13 cellular contexts compared by ENCODE assay signal in genomic region chr4:155676430-155676825, GRCh38. TPM values are rescaled to one million over a fixed set of nuclear protein-coding genes. Genes with fewer than 3 reads are reported as not detected.
A peak's percentile ranks its signal among the peaks of the same experiment; 100 is the strongest.
DNase-seq lines count a peak whose midpoint lies in the region; ATAC-seq and TF ChIP-seq lines count a peak whose summit lies in the region.
"Had no signal": no experiment of that assay in that cellular context is flagged by ENCODE, and none has a peak within 500 bp of the region (broad histone marks: within the 10 kb centered on the region; RNA-seq: fewer than 3 reads in every experiment).

No MANE protein-coding gene starts in this region.

- no peaks in the 10 kb centered on the region for H3K36me3 ChIP-seq in cardiac muscle cell

- TF ChIP-seq CTCF in cardiac muscle cell (IDR thresholded peaks at IDR 0.05; ENCODE audit: low read depth, low read length): no peak
- no peak for TF ChIP-seq CTCF in GM20000 (IDR thresholded peaks at IDR 0.05; ENCODE audit: extremely low read depth, missing control alignments)

- H3K27me3 ChIP-seq in cardiac muscle cell: no peaks in the 10 kb centered on the region

- H3K27ac ChIP-seq in cardiac muscle cell: peak overlapping the region; percentile 99

- peak; percentile 17 for ATAC-seq in GM18502 (IDR thresholded peaks at IDR 0.05; ENCODE audit: poor library complexity, unreplicated experiment)
- ATAC-seq: stimulated activated effector memory CD8-positive, alpha-beta T cell treated with anti-CD3 and anti-CD28 coated beads, Interleukin-12 subunit alpha, Interleukin-12 subunit beta, amount 100 ng/mL, for 72 hours had no signal

- peaks cover 84% of the 10 kb centered on the region for H3K4me1 ChIP-seq in cardiac muscle cell (ENCODE audit: low read depth)

- H3K9me3 ChIP-seq in cardiac muscle cell (ENCODE audit: low read depth): no peaks in the 10 kb centered on the region

- DNase-seq in NCI-H1105 (lab: John Stamatoyannopoulos, UW) (peak; percentile 3), cardiac muscle cell (ENCODE audit: low read depth in 1 of 2, low spot score in 1 of 2) (peak in 1 of 2 donors; percentile 42), renal cortical epithelial cell (ENCODE audit: low read depth) (peak; percentile 39), NCI-H2107 (lab: John Stamatoyannopoulos, UW) (no peak), GM20000 (ENCODE audit: low spot score) (no peak), medulla oblongata (ENCODE audit: extremely low spot score) (no peak)
- no peak for DNase-seq in stimulated activated CD4-positive, alpha-beta T cell treated with anti-CD3 and anti-CD28 coated beads, Interleukin-12 subunit alpha, Interleukin-12 subunit beta, amount 100 ng/mL, for 4 hours
- DNase-seq: activated effector memory CD4-positive, alpha-beta T cell treated with Interleukin-2 at 50 U/mL for 16 hours; IMR-90; NCI-H2171 treated with DMSO at 0.1 percent for 48 hours; SHP77 had no signal

- H3K4me3 ChIP-seq in cardiac muscle cell: no peak overlapping the region

RNA-seq across cellular contexts. Expression of gene GUCY1A1, which starts 9.8 kb away (rescaled TPM):
- total RNA-seq in cardiac muscle cell (123 TPM in 2 replicates), renal cortical epithelial cell (6.8 and 59.1 TPM in 2 replicates)
- 92.9 and 111 TPM in 2 replicates for polyA plus RNA-seq in cardiac muscle cell

Comparison
In these comparisons a context has a peak if more than half of its experiments do, and no peak if none do; other contexts are left out.
1. DNase-seq: peak in NCI-H1105 (single experiment) and renal cortical epithelial cell (single experiment); none in NCI-H2107 (single experiment), GM20000 (single experiment), stimulated activated CD4-positive, alpha-beta T cell treated with anti-CD3 and anti-CD28 coated beads, Interleukin-12 subunit alpha, Interleukin-12 subunit beta, amount 100 ng/mL, for 4 hours (single experiment) and medulla oblongata (single experiment).